ENCODE assay signal across 3 cellular contexts in the genomic region with DNA sequence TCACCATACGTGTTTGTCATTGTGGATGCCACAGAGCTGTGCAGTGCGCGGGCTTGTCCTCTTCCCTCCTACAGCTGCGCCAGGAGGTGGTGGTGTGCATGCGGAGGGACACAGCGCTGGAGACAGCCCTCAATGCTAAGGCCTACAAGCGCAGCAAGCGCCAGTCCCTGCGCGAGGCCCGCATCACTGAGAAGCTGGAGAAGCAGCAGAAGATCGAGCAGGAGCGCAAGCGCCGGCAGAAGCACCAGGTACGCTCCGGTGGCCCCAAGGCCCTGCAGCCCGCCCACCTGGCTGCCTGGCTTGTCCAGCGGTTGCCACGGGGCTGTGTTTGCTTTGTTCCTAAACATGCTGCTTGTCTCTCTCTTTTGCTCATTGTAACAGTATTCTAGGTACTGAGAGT.
TF ChIP-seq lines count a peak whose summit lies in the region.

No MANE protein-coding gene starts in this region.

TF ChIP-seq in HepG2, 621 proteins besides CTCF, POLR2A, EP300 and RAD21:
- TF ChIP-seq SRSF9 (IDR thresholded peaks at IDR 0.05; ENCODE audit: borderline replicate concordance, insufficient read depth, low read depth, low read length, poor library complexity, severe bottlenecking), result no peak
- TF ChIP-seq, protein P1, sequence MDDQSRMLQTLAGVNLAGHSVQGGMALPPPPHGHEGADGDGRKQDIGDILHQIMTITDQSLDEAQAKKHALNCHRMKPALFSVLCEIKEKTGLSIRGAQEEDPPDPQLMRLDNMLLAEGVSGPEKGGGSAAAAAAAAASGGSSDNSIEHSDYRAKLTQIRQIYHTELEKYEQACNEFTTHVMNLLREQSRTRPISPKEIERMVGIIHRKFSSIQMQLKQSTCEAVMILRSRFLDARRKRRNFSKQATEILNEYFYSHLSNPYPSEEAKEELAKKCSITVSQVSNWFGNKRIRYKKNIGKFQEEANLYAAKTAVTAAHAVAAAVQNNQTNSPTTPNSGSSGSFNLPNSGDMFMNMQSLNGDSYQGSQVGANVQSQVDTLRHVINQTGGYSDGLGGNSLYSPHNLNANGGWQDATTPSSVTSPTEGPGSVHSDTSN (CRISPR knock-in tag; IDR thresholded peaks at IDR 0.05; ENCODE audit: borderline replicate concordance), result no peak
- TF ChIP-seq CREB1 (IDR thresholded peaks at IDR 0.05), result 0 out of 2 replicates have a peak, but pooled peaks have one; percentile 3
- TF ChIP-seq CREB1 (CRISPR knock-in tag; IDR thresholded peaks at IDR 0.05), result no peak
- TF ChIP-seq, protein P2, sequence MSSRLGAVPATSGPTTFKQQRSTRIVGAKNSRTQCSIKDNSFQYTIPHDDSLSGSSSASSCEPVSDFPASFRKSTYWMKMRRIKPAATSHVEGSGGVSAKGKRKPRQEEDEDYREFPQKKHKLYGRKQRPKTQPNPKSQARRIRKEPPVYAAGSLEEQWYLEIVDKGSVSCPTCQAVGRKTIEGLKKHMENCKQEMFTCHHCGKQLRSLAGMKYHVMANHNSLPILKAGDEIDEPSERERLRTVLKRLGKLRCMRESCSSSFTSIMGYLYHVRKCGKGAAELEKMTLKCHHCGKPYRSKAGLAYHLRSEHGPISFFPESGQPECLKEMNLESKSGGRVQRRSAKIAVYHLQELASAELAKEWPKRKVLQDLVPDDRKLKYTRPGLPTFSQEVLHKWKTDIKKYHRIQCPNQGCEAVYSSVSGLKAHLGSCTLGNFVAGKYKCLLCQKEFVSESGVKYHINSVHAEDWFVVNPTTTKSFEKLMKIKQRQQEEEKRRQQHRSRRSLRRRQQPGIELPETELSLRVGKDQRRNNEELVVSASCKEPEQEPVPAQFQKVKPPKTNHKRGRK (CRISPR knock-in tag; IDR thresholded peaks at IDR 0.05), result no peak
- no peak for TF ChIP-seq ZNF550 (CRISPR knock-in tag; IDR thresholded peaks at IDR 0.05; ENCODE audit: borderline replicate concordance)

TF ChIP-seq in GM23338, 12 proteins besides CTCF, POLR2A, EP300 and RAD21 (continues in another document):
- TF ChIP-seq, protein P3, sequence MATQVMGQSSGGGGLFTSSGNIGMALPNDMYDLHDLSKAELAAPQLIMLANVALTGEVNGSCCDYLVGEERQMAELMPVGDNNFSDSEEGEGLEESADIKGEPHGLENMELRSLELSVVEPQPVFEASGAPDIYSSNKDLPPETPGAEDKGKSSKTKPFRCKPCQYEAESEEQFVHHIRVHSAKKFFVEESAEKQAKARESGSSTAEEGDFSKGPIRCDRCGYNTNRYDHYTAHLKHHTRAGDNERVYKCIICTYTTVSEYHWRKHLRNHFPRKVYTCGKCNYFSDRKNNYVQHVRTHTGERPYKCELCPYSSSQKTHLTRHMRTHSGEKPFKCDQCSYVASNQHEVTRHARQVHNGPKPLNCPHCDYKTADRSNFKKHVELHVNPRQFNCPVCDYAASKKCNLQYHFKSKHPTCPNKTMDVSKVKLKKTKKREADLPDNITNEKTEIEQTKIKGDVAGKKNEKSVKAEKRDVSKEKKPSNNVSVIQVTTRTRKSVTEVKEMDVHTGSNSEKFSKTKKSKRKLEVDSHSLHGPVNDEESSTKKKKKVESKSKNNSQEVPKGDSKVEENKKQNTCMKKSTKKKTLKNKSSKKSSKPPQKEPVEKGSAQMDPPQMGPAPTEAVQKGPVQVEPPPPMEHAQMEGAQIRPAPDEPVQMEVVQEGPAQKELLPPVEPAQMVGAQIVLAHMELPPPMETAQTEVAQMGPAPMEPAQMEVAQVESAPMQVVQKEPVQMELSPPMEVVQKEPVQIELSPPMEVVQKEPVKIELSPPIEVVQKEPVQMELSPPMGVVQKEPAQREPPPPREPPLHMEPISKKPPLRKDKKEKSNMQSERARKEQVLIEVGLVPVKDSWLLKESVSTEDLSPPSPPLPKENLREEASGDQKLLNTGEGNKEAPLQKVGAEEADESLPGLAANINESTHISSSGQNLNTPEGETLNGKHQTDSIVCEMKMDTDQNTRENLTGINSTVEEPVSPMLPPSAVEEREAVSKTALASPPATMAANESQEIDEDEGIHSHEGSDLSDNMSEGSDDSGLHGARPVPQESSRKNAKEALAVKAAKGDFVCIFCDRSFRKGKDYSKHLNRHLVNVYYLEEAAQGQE (IDR thresholded peaks at IDR 0.05; ENCODE audit: unreplicated experiment), result no peak
- no peak for TF ChIP-seq JUNB (IDR thresholded peaks at IDR 0.05; ENCODE audit: unreplicated experiment)
- TF ChIP-seq ZNF114 (CRISPR knock-in tag; IDR thresholded peaks at IDR 0.05), result no peak
- no peak for TF ChIP-seq POLR2AphosphoS5 (IDR thresholded peaks at IDR 0.05; ENCODE audit: low read depth)
- TF ChIP-seq, protein P4, sequence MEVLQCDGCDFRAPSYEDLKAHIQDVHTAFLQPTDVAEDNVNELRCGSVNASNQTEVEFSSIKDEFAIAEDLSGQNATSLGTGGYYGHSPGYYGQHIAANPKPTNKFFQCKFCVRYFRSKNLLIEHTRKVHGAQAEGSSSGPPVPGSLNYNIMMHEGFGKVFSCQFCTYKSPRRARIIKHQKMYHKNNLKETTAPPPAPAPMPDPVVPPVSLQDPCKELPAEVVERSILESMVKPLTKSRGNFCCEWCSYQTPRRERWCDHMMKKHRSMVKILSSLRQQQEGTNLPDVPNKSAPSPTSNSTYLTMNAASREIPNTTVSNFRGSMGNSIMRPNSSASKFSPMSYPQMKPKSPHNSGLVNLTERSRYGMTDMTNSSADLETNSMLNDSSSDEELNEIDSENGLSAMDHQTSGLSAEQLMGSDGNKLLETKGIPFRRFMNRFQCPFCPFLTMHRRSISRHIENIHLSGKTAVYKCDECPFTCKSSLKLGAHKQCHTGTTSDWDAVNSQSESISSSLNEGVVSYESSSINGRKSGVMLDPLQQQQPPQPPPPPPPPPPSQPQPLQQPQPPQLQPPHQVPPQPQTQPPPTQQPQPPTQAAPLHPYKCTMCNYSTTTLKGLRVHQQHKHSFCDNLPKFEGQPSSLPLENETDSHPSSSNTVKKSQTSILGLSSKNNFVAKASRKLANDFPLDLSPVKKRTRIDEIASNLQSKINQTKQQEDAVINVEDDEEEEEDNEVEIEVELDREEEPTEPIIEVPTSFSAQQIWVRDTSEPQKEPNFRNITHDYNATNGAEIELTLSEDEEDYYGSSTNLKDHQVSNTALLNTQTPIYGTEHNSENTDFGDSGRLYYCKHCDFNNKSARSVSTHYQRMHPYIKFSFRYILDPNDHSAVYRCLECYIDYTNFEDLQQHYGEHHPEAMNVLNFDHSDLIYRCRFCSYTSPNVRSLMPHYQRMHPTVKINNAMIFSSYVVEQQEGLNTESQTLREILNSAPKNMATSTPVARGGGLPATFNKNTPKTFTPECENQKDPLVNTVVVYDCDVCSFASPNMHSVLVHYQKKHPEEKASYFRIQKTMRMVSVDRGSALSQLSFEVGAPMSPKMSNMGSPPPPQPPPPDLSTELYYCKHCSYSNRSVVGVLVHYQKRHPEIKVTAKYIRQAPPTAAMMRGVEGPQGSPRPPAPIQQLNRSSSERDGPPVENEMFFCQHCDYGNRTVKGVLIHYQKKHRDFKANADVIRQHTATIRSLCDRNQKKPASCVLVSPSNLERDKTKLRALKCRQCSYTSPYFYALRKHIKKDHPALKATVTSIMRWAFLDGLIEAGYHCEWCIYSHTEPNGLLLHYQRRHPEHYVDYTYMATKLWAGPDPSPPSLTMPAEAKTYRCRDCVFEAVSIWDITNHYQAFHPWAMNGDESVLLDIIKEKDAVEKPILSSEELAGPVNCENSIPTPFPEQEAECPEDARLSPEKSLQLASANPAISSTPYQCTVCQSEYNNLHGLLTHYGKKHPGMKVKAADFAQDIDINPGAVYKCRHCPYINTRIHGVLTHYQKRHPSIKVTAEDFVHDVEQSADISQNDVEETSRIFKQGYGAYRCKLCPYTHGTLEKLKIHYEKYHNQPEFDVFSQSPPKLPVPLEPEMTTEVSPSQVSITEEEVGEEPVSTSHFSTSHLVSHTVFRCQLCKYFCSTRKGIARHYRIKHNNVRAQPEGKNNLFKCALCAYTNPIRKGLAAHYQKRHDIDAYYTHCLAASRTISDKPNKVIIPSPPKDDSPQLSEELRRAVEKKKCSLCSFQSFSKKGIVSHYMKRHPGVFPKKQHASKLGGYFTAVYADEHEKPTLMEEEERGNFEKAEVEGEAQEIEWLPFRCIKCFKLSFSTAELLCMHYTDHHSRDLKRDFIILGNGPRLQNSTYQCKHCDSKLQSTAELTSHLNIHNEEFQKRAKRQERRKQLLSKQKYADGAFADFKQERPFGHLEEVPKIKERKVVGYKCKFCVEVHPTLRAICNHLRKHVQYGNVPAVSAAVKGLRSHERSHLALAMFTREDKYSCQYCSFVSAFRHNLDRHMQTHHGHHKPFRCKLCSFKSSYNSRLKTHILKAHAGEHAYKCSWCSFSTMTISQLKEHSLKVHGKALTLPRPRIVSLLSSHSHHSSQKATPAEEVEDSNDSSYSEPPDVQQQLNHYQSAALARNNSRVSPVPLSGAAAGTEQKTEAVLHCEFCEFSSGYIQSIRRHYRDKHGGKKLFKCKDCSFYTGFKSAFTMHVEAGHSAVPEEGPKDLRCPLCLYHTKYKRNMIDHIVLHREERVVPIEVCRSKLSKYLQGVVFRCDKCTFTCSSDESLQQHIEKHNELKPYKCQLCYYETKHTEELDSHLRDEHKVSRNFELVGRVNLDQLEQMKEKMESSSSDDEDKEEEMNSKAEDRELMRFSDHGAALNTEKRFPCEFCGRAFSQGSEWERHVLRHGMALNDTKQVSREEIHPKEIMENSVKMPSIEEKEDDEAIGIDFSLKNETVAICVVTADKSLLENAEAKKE (CRISPR knock-in tag; IDR thresholded peaks at IDR 0.05), result no peak
- no peak for TF ChIP-seq NANOG (IDR thresholded peaks at IDR 0.05; ENCODE audit: borderline replicate concordance)

TF ChIP-seq in K562, 482 proteins besides CTCF, POLR2A, EP300 and RAD21 (continues in another document):
- TF ChIP-seq, protein P5, sequence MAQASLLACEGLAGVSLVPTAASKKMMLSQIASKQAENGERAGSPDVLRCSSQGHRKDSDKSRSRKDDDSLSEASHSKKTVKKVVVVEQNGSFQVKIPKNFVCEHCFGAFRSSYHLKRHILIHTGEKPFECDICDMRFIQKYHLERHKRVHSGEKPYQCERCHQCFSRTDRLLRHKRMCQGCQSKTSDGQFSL (CRISPR knock-in tag; IDR thresholded peaks at IDR 0.05), result no peak
- TF ChIP-seq, protein P5 (tag; IDR thresholded peaks at IDR 0.05), result no peak
- TF ChIP-seq, protein P6, sequence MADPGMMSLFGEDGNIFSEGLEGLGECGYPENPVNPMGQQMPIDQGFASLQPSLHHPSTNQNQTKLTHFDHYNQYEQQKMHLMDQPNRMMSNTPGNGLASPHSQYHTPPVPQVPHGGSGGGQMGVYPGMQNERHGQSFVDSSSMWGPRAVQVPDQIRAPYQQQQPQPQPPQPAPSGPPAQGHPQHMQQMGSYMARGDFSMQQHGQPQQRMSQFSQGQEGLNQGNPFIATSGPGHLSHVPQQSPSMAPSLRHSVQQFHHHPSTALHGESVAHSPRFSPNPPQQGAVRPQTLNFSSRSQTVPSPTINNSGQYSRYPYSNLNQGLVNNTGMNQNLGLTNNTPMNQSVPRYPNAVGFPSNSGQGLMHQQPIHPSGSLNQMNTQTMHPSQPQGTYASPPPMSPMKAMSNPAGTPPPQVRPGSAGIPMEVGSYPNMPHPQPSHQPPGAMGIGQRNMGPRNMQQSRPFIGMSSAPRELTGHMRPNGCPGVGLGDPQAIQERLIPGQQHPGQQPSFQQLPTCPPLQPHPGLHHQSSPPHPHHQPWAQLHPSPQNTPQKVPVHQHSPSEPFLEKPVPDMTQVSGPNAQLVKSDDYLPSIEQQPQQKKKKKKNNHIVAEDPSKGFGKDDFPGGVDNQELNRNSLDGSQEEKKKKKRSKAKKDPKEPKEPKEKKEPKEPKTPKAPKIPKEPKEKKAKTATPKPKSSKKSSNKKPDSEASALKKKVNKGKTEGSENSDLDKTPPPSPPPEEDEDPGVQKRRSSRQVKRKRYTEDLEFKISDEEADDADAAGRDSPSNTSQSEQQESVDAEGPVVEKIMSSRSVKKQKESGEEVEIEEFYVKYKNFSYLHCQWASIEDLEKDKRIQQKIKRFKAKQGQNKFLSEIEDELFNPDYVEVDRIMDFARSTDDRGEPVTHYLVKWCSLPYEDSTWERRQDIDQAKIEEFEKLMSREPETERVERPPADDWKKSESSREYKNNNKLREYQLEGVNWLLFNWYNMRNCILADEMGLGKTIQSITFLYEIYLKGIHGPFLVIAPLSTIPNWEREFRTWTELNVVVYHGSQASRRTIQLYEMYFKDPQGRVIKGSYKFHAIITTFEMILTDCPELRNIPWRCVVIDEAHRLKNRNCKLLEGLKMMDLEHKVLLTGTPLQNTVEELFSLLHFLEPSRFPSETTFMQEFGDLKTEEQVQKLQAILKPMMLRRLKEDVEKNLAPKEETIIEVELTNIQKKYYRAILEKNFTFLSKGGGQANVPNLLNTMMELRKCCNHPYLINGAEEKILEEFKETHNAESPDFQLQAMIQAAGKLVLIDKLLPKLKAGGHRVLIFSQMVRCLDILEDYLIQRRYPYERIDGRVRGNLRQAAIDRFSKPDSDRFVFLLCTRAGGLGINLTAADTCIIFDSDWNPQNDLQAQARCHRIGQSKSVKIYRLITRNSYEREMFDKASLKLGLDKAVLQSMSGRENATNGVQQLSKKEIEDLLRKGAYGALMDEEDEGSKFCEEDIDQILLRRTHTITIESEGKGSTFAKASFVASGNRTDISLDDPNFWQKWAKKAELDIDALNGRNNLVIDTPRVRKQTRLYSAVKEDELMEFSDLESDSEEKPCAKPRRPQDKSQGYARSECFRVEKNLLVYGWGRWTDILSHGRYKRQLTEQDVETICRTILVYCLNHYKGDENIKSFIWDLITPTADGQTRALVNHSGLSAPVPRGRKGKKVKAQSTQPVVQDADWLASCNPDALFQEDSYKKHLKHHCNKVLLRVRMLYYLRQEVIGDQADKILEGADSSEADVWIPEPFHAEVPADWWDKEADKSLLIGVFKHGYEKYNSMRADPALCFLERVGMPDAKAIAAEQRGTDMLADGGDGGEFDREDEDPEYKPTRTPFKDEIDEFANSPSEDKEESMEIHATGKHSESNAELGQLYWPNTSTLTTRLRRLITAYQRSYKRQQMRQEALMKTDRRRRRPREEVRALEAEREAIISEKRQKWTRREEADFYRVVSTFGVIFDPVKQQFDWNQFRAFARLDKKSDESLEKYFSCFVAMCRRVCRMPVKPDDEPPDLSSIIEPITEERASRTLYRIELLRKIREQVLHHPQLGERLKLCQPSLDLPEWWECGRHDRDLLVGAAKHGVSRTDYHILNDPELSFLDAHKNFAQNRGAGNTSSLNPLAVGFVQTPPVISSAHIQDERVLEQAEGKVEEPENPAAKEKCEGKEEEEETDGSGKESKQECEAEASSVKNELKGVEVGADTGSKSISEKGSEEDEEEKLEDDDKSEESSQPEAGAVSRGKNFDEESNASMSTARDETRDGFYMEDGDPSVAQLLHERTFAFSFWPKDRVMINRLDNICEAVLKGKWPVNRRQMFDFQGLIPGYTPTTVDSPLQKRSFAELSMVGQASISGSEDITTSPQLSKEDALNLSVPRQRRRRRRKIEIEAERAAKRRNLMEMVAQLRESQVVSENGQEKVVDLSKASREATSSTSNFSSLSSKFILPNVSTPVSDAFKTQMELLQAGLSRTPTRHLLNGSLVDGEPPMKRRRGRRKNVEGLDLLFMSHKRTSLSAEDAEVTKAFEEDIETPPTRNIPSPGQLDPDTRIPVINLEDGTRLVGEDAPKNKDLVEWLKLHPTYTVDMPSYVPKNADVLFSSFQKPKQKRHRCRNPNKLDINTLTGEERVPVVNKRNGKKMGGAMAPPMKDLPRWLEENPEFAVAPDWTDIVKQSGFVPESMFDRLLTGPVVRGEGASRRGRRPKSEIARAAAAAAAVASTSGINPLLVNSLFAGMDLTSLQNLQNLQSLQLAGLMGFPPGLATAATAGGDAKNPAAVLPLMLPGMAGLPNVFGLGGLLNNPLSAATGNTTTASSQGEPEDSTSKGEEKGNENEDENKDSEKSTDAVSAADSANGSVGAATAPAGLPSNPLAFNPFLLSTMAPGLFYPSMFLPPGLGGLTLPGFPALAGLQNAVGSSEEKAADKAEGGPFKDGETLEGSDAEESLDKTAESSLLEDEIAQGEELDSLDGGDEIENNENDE (IDR thresholded peaks at IDR 0.05; ENCODE audit: low read depth, low read length), result peak; percentile 41
- TF ChIP-seq POLR2G (IDR thresholded peaks at IDR 0.05; ENCODE audit: low read depth, low read length), result 0 out of 2 replicates have a peak, but pooled peaks have one; percentile 26
